5 cellular contexts compared by ENCODE assay signal in the genomic region with DNA sequence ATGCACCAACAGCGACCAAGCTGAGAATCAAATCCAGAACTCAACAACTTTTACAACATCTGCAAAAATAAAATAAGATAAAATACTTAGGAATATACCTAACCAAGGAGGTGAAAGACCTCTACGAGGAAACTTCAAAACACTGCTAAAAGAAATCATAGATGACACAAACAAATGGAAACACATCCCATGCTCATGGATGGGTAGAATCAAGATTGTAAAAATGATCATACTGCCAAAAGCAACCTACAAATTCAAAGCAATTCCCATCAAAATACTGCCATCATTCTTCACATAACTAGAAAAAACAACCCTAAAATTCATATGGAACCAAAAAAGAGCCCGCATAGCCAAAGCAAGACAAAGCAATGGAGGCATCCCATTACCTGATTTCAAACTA. TPM values are rescaled to one million over a fixed set of nuclear protein-coding genes. Genes with fewer than 3 reads are reported as not detected.
"Had no signal": no experiment of that assay in that cellular context is flagged by ENCODE, and none has a peak within 500 bp of the region (broad histone marks: within the 10 kb centered on the region; RNA-seq: fewer than 3 reads in every experiment).

No MANE protein-coding gene starts in this region.

RNA-seq across cellular contexts. Expression of a gene that starts 21.6 kb away (rescaled TPM):
- total RNA-seq: natural killer cell, neural crest cell, osteocyte, progenitor cell of endocrine pancreas, skeletal muscle tissue had no signal
